ENCODE assay signal across 13 cellular contexts in genomic region chr4:2516635-2517034, GRCh38.
"Had no signal": no experiment of that assay in that cellular context is flagged by ENCODE, and none has a peak within 500 bp of the region (broad histone marks: within the 10 kb centered on the region; RNA-seq: fewer than 3 reads in every experiment).

No MANE protein-coding gene starts in this region.

- H3K27me3 Mint-ChIP-seq: activated CD4-positive, alpha-beta memory T cell treated with anti-CD3 and anti-CD28 coated beads for 36 hours; brain; naive thymus-derived CD4-positive, alpha-beta T cell had no signal

- H3K27ac ChIP-seq: neutrophil had no signal

- H3K4me1 Mint-ChIP-seq: brain had no signal

- H3K4me3 Mint-ChIP-seq: activated CD4-positive, alpha-beta memory T cell treated with anti-CD3 and anti-CD28 coated beads for 36 hours; brain; naive thymus-derived CD4-positive, alpha-beta T cell had no signal

- H3K27ac Mint-ChIP-seq: activated CD4-positive, alpha-beta memory T cell treated with anti-CD3 and anti-CD28 coated beads for 36 hours had no signal

- H3K27me3 ChIP-seq: dorsolateral prefrontal cortex, neutrophil, spleen had no signal

- H3K4me3 ChIP-seq: dorsolateral prefrontal cortex, spleen had no signal

- DNase-seq: activated CD4-positive, alpha-beta memory T cell treated with anti-CD3 and anti-CD28 coated beads for 36 hours; activated CD4-positive, alpha-beta T cell treated with anti-CD3 and anti-CD28 coated beads for 1 hour; activated naive CD4-positive, alpha-beta T cell; amniotic stem cell; dorsolateral prefrontal cortex; left colon; mammary epithelial cell; naive thymus-derived CD4-positive, alpha-beta T cell; spleen; stimulated activated naive CD8-positive, alpha-beta T cell treated with anti-CD3 and anti-CD28 coated beads, Interleukin-15, Interleukin-2, amounts not matched to agents 100 U/mL and 50 U/mL, for 24 hours; T-helper 2 cell had no signal

- H3K9me3 ChIP-seq: neutrophil, spleen had no signal

- H3K9me3 Mint-ChIP-seq: activated CD4-positive, alpha-beta memory T cell treated with anti-CD3 and anti-CD28 coated beads for 36 hours; brain had no signal

- ATAC-seq: naive thymus-derived CD4-positive, alpha-beta T cell; stimulated activated naive CD8-positive, alpha-beta T cell treated with anti-CD3 and anti-CD28 coated beads, Interleukin-15, Interleukin-2, amounts not matched to agents 100 U/mL and 50 U/mL, for 24 hours had no signal
